8 cellular contexts compared by ENCODE assay signal in genomic region chr12:3752096-3752709, GRCh38. TPM values are rescaled to one million over a fixed set of nuclear protein-coding genes. Genes with fewer than 3 reads are reported as not detected.
DNase-seq lines count a peak whose midpoint lies in the region; ATAC-seq lines count a peak whose summit lies in the region.

No MANE protein-coding gene starts in this region.

- DNase-seq in NOMO-1 (lab: John Stamatoyannopoulos, UW; ENCODE audit: unreplicated experiment in 2 of 2), result peak; percentile 47 to 54
- peak; percentile 46 for DNase-seq in activated T-helper 1 cell treated with Interleukin-2 at 50 U/mL for 16 hours (ENCODE audit: low read depth)
- peak; percentile 73 for DNase-seq in left cardiac atrium
- DNase-seq in DMS153 (lab: John Stamatoyannopoulos, UW), result no peak

- H3K4me3 ChIP-seq in skin epidermis, result peak overlapping the region; percentile 43 to 54 (median 47)

- intact Hi-C loops in left cardiac atrium (cut with DNase I), result no loop called here

- ATAC-seq in GM18511 (IDR thresholded peaks at IDR 0.05; ENCODE audit: unreplicated experiment), result peak; percentile 76
- peak; percentile 69 for ATAC-seq in HG02798 (IDR thresholded peaks at IDR 0.05; ENCODE audit: poor library complexity, unreplicated experiment)
- ATAC-seq in left cardiac atrium, result peak; percentile 71 to 83
- no peak for ATAC-seq in GM18520 (IDR thresholded peaks at IDR 0.05; ENCODE audit: unreplicated experiment)

- peak overlapping the region in 20 of 21 experiments; percentile 55 to 95 (median 86) for H3K27ac ChIP-seq in skin epidermis

RNA-seq across cellular contexts. Expression of gene CRACR2A, which starts 0.7 kb away (rescaled TPM):
- 10 to 100 TPM in 1 of 2 donors, 1 to 10 TPM in 1; 7.4 to 10.1 TPM for total RNA-seq in left cardiac atrium
